Comparison of ENCODE assay signal across 25 cellular contexts in genomic region chr1:184287001-184287400, GRCh38.
DNase-seq lines count a peak whose midpoint lies in the region; ATAC-seq and TF ChIP-seq lines count a peak whose summit lies in the region.
"Had no signal": no experiment of that assay in that cellular context is flagged by ENCODE, and none has a peak within 500 bp of the region (broad histone marks: within the 10 kb centered on the region; RNA-seq: fewer than 3 reads in every experiment).

No MANE protein-coding gene starts in this region.

- no peak for TF ChIP-seq POLR2A in NB4 (IDR thresholded peaks at IDR 0.05; ENCODE audit: extremely low read depth, insufficient read length)

- no peaks in the 10 kb centered on the region for H3K79me2 ChIP-seq in GM23338 (replicated peaks; ENCODE audit: insufficient read depth)

- H4K20me1 ChIP-seq in GM23338 (replicated peaks; ENCODE audit: insufficient read depth), result no peaks in the 10 kb centered on the region

- TF ChIP-seq CTCF in GM23338 (conservative IDR thresholded peaks at IDR 0.05; ENCODE audit: low read depth in 2 of 2), result no peak
- no peak for TF ChIP-seq CTCF in NB4 (IDR thresholded peaks at IDR 0.05; ENCODE audit: low read depth, low read length)

- peaks cover 30% of the 10 kb centered on the region for H3K36me3 Mint-ChIP-seq in GM23338 (ENCODE audit: low read depth)

- no peaks in the 10 kb centered on the region for H3F3A ChIP-seq in GM23338 (replicated peaks; ENCODE audit: low read depth)

- H3K27me3 ChIP-seq in GM23338 (ENCODE audit: insufficient read depth), result no peaks in the 10 kb centered on the region
- H3K27me3 ChIP-seq: heart left ventricle had no signal

- no peak overlapping the region for H3K27ac Mint-ChIP-seq in GM23338
- H3K27ac Mint-ChIP-seq: CD4-positive, alpha-beta memory T cell; progenitor cell of endocrine pancreas had no signal

- H3K4me1 Mint-ChIP-seq in GM23338, result no peaks in the 10 kb centered on the region; the same call in 2 of the 3 replicates
- H3K4me1 Mint-ChIP-seq: CD4-positive, alpha-beta memory T cell; neural crest cell had no signal

- DNase-seq in GM23338 (ENCODE audit: low spot score) (peak; percentile 18), NB4 (ENCODE audit: low read depth) (peak; percentile 2), SHP77 treated with DMSO at 0.1 percent for 48 hours (lab: John Stamatoyannopoulos, UW) (peak; percentile 6), myocyte (ENCODE audit: low read depth) (peak; percentile 26), LoVo (ENCODE audit: low spot score) (no peak)
- DNase-seq: activated CD4-positive, alpha-beta T cell treated with anti-CD3 and anti-CD28 coated beads, Interleukin-2, amount 50 U/mL, for 1 hour; activated CD8-positive, alpha-beta memory T cell treated with anti-CD3 and anti-CD28 coated beads, Interleukin-2, amount 50 U/mL, for 48 hours; activated effector memory CD4-positive, alpha-beta T cell treated with anti-CD3 and anti-CD28 coated beads, Interleukin-2, amount 50 U/mL, for 16 hours; CD4-positive, alpha-beta memory T cell; DMS79 treated with DMSO at 0.1 percent for 48 hours; heart left ventricle; left ventricle myocardium inferior; NCI-H187; NCI-H446 treated with DMSO at 0.1 percent for 48 hours; Right ventricle myocardium superior; stimulated activated naive CD8-positive, alpha-beta T cell treated with anti-CD3 and anti-CD28 coated beads, Interleukin-15, Interleukin-2, amounts not matched to agents 100 U/mL and 50 U/mL, for 24 hours; T-helper 1 cell had no signal

- H3K4me3 Mint-ChIP-seq in GM23338, result no peak overlapping the region
- H3K4me3 Mint-ChIP-seq: CD4-positive, alpha-beta memory T cell; neural crest cell had no signal

- peaks cover 49% of the 10 kb centered on the region for H3K9me3 Mint-ChIP-seq in GM23338

- no peaks in the 10 kb centered on the region; the same call in 1 of the 2 replicates for H3K9me2 ChIP-seq in GM23338 (ENCODE audit: insufficient read depth)

- H3K4me1 ChIP-seq in GM23338 (ENCODE audit: insufficient read depth), result no peaks in the 10 kb centered on the region

- no peaks in the 10 kb centered on the region for H3K36me3 ChIP-seq in GM23338 (ENCODE audit: insufficient read depth)
- H3K36me3 ChIP-seq: heart left ventricle, left ventricle myocardium inferior had no signal

- H3K27me3 Mint-ChIP-seq in GM23338 (ENCODE audit: insufficient read depth, low read depth, poor library complexity), result peaks cover 3% of the 10 kb centered on the region
- H3K27me3 Mint-ChIP-seq: progenitor cell of endocrine pancreas had no signal

- ATAC-seq in GM23338, result no peak
- no peak for ATAC-seq in GM21360 (IDR thresholded peaks at IDR 0.05; ENCODE audit: unreplicated experiment)
- ATAC-seq in GM21526 (IDR thresholded peaks at IDR 0.05; ENCODE audit: low FRiP score, unreplicated experiment), result no peak
- no peak for ATAC-seq in HG03354 (IDR thresholded peaks at IDR 0.05; ENCODE audit: poor library complexity, severe bottlenecking, unreplicated experiment)
- ATAC-seq: HCT116; heart left ventricle; stimulated activated naive CD8-positive, alpha-beta T cell treated with anti-CD3 and anti-CD28 coated beads, Interleukin-15, Interleukin-2, amounts not matched to agents 100 U/mL and 50 U/mL, for 24 hours had no signal

- H3K4me3 ChIP-seq in GM23338 (no peak overlapping the region), NB4 (ENCODE audit: low read depth, low read length) (no peak overlapping the region)
- H3K4me3 ChIP-seq: coronary artery, heart left ventricle, left ventricle myocardium inferior, skin epidermis had no signal

- no peak overlapping the region for H3K27ac ChIP-seq in GM23338 (ENCODE audit: low read depth)
- H3K27ac ChIP-seq: coronary artery, heart left ventricle, left ventricle myocardium inferior, skin epidermis had no signal

- H2AFZ ChIP-seq in GM23338, result no peak overlapping the region

- H3K4me2 ChIP-seq in GM23338, result no peak overlapping the region

TF ChIP-seq in GM23338, 12 proteins besides CTCF, POLR2A, EP300 and RAD21:
- TF ChIP-seq STAT1 (IDR thresholded peaks at IDR 0.05; ENCODE audit: unreplicated experiment), result no peak
